In genomic region chr6:39887692-39888450, GRCh38 we compare ENCODE assay signal across 9 cellular contexts. TPM values are rescaled to one million over a fixed set of nuclear protein-coding genes. Genes with fewer than 3 reads are reported as not detected.
DNase-seq lines count a peak whose midpoint lies in the region; ATAC-seq, FAIRE-seq and TF ChIP-seq lines count a peak whose summit lies in the region.
"Had no signal": no experiment of that assay in that cellular context is flagged by ENCODE, and none has a peak within 500 bp of the region (broad histone marks: within the 10 kb centered on the region; RNA-seq: fewer than 3 reads in every experiment).

No MANE protein-coding gene starts in this region.

- intact Hi-C loops in kidney (cut with DNase I): no loop called here
- intact Hi-C loops in sigmoid colon (cut with DNase I): loop anchor here (5.0 kb wide), 1 partner anchor 96 kb away; the partner anchor contains the start of gene DAAM2

- H3K4me3 ChIP-seq in kidney (ENCODE audit: low read length in 2 of 2): no peak overlapping the region
- H3K4me3 ChIP-seq in sigmoid colon: no peak overlapping the region

- H3K27ac ChIP-seq in caudate nucleus (ENCODE audit: low read depth, low read length) (peak overlapping the region; percentile 96), kidney (ENCODE audit: low read depth in 2 of 2, low read length in 2 of 2) (peak overlapping the region; percentile 48 to 73), sigmoid colon (peak overlapping the region; percentile 58 to 77 (median 68))

- TF ChIP-seq EP300 in sigmoid colon (IDR thresholded peaks at IDR 0.05): no peak

- no peak for ATAC-seq in GM18870 (IDR thresholded peaks at IDR 0.05; ENCODE audit: unreplicated experiment)
- ATAC-seq: activated CD8-positive, alpha-beta T cell treated with anti-CD3 and anti-CD28 coated beads for 36 hours had no signal

- H3K27me3 ChIP-seq in sigmoid colon: no peaks in the 10 kb centered on the region

- 27 to 51% methylated on average over 14 of the region's 14 CpGs for WGBS in sigmoid colon, 2 donors

- H3K9me3 ChIP-seq in kidney (ENCODE audit: control insufficient read depth in 1 of 2, low read length in 2 of 2): no peaks in the 10 kb centered on the region
- no peaks in the 10 kb centered on the region for H3K9me3 ChIP-seq in sigmoid colon

- DNase-seq in GM03348 (ENCODE audit: low spot score): peak; percentile 87
- DNase-seq in caudate nucleus (lab: John Stamatoyannopoulos, UW): peak in 59 of 61 donors; percentile 8 to 88 (median 69)
- DNase-seq in kidney: peak; percentile 95
- peak; percentile 82 for DNase-seq in sigmoid colon
- no peak for DNase-seq in SHP77 (lab: John Stamatoyannopoulos, UW)
- no peak for DNase-seq in NCI-H1092 treated with DMSO at 0.1 percent for 48 hours (lab: John Stamatoyannopoulos, UW)
- no peak for DNase-seq in activated gamma-delta T cell (lab: John Stamatoyannopoulos, UW)
- DNase-seq: activated CD8-positive, alpha-beta T cell treated with anti-CD3 and anti-CD28 coated beads for 36 hours had no signal

- no peaks in the 10 kb centered on the region for H3K36me3 ChIP-seq in kidney (ENCODE audit: control insufficient read depth in 1 of 2, insufficient read depth in 2 of 2, low read length in 2 of 2)
- H3K36me3 ChIP-seq in sigmoid colon: peaks cover 0 to 14% (median 0%) of the 10 kb centered on the region in 4 donors

- no peak for TF ChIP-seq CTCF in kidney (IDR thresholded peaks at IDR 0.05; ENCODE audit: borderline replicate concordance, extremely low read depth, insufficient read depth)
- TF ChIP-seq CTCF in sigmoid colon (IDR thresholded peaks at IDR 0.05): no peak

- no peaks in the 10 kb centered on the region for H3K4me1 ChIP-seq in kidney (ENCODE audit: control insufficient read depth in 1 of 2, insufficient read depth in 1 of 2, low read depth in 1 of 2, low read length in 2 of 2)
- H3K4me1 ChIP-seq in sigmoid colon: peaks cover 0 to 20% (median 17%) of the 10 kb centered on the region in 4 donors

- no peak for FAIRE-seq in kidney (lab: Jason Lieb, UNC)

- TF ChIP-seq POLR2A in sigmoid colon (IDR thresholded peaks at IDR 0.05): no peak

- no peak overlapping the region for H3K9ac ChIP-seq in kidney (ENCODE audit: low read length in 2 of 2)

RNA-seq across cellular contexts. Expression of gene MOCS1, which starts 46.4 kb away (rescaled TPM):
- total RNA-seq in kidney: 25.9 TPM
- 41.3 TPM for polyA plus RNA-seq in kidney (ENCODE audit: insufficient read depth, low read depth, low replicate concordance)
- total RNA-seq in sigmoid colon: 10 to 100 TPM; 11.9 to 15.8 (median 13.7) TPM
- polyA plus RNA-seq in sigmoid colon: 10 to 100 TPM; 13.4 to 16.2 (median 13.8) TPM

Comparison
In these comparisons a context has a peak if more than half of its experiments do, and no peak if none do; other contexts are left out.
1. DNase-seq: peak in GM03348 (single experiment), caudate nucleus (59 of 61), kidney (single experiment) and sigmoid colon (single experiment); none in SHP77 (0 of 2), NCI-H1092 treated with DMSO at 0.1 percent for 48 hours (single experiment) and activated gamma-delta T cell (single experiment).
2. Peak in every context shown above with its lines, with median percentiles within 50 percentile points of each other: H3K27ac ChIP-seq.